Comparison of ENCODE assay signal across 25 cellular contexts in genomic region chr20:42887281-42887680, GRCh38.
"Had no signal": no experiment of that assay in that cellular context is flagged by ENCODE, and none has a peak within 500 bp of the region (broad histone marks: within the 10 kb centered on the region; RNA-seq: fewer than 3 reads in every experiment).

No MANE protein-coding gene starts in this region.

- H3K27me3 Mint-ChIP-seq: dendritic cell treated with granulocyte-macrophage colony-stimulating factor and Interleukin-4, amounts not matched to agents 40 ng/mL and 50 ng/mL, for 4 days; effector memory CD8-positive, alpha-beta T cell had no signal

- H3K36me3 ChIP-seq: colonic mucosa, esophagus muscularis mucosa, esophagus squamous epithelium, gastrocnemius medialis, gastroesophageal sphincter, heart left ventricle, heart right ventricle had no signal

- H3K27me3 ChIP-seq: colonic mucosa, dorsolateral prefrontal cortex, esophagus muscularis mucosa, esophagus squamous epithelium, foreskin keratinocyte, gastrocnemius medialis, gastroesophageal sphincter, heart left ventricle, heart right ventricle had no signal

- H3K4me3 Mint-ChIP-seq: dendritic cell treated with granulocyte-macrophage colony-stimulating factor and Interleukin-4, amounts not matched to agents 40 ng/mL and 50 ng/mL, for 4 days; effector memory CD8-positive, alpha-beta T cell; endodermal cell had no signal

- H3K27ac ChIP-seq: colonic mucosa, coronary artery, dorsolateral prefrontal cortex, epithelial cell of prostate, esophagus muscularis mucosa, esophagus squamous epithelium, foreskin keratinocyte, gastrocnemius medialis, gastroesophageal sphincter, heart left ventricle, heart right ventricle had no signal

- H3K9me3 ChIP-seq: colonic mucosa, esophagus muscularis mucosa, esophagus squamous epithelium, gastrocnemius medialis, gastroesophageal sphincter, heart left ventricle had no signal

- ATAC-seq: effector memory CD8-positive, alpha-beta T cell; esophagus mucosa; foreskin keratinocyte; gastrocnemius medialis; gastroesophageal sphincter; heart left ventricle; heart right ventricle had no signal

- H3K4me1 ChIP-seq: colonic mucosa, esophagus muscularis mucosa, esophagus squamous epithelium, foreskin keratinocyte, gastrocnemius medialis, gastroesophageal sphincter, heart left ventricle, heart right ventricle had no signal

- DNase-seq: colonic mucosa; cortex of kidney; dermis blood vessel endothelial cell; dorsolateral prefrontal cortex; effector CD4-positive, alpha-beta T cell; effector CD8-positive, alpha-beta T cell; effector memory CD4-positive, alpha-beta T cell; effector memory CD8-positive, alpha-beta T cell; endodermal cell; erythroblast; esophagus squamous epithelium; foreskin fibroblast; foreskin keratinocyte; foreskin melanocyte; gastrocnemius medialis; glutamatergic neuron; head of caudate nucleus; heart left ventricle; heart right ventricle had no signal

- H3K4me1 Mint-ChIP-seq: endodermal cell had no signal

- H3K4me3 ChIP-seq: colonic mucosa, coronary artery, dorsolateral prefrontal cortex, esophagus muscularis mucosa, esophagus squamous epithelium, gastrocnemius medialis, gastroesophageal sphincter, heart left ventricle, heart right ventricle had no signal

- H3K27ac Mint-ChIP-seq: dendritic cell treated with granulocyte-macrophage colony-stimulating factor and Interleukin-4, amounts not matched to agents 40 ng/mL and 50 ng/mL, for 4 days; effector memory CD8-positive, alpha-beta T cell; endodermal cell had no signal
